Comparison of ENCODE assay signal across 8 cellular contexts in genomic region chr1:207962716-207963428, GRCh38. TPM values are rescaled to one million over a fixed set of nuclear protein-coding genes. Genes with fewer than 3 reads are reported as not detected.
DNase-seq lines count a peak whose midpoint lies in the region; ATAC-seq and TF ChIP-seq lines count a peak whose summit lies in the region.

No MANE protein-coding gene starts in this region.

- TF ChIP-seq CTCF in AG04450 (IDR thresholded peaks at IDR 0.05; ENCODE audit: low read depth, low read length) = no peak
- no peak for TF ChIP-seq CTCF in WTC11 (IDR thresholded peaks at IDR 0.05)
- TF ChIP-seq CTCF in tibial nerve (IDR thresholded peaks at IDR 0.05) = no peak

- peaks cover 4% of the 10 kb centered on the region for H3K27me3 ChIP-seq in AG04450 (ENCODE audit: control insufficient read depth, insufficient read depth, low read length)
- no peaks in the 10 kb centered on the region for H3K27me3 ChIP-seq in muscle layer of colon (ENCODE audit: control insufficient read depth in 1 of 2, insufficient read depth in 2 of 2, low read length in 2 of 2)
- no peaks in the 10 kb centered on the region for H3K27me3 ChIP-seq in tibial nerve

- H3K9me3 ChIP-seq in AG04450 (ENCODE audit: control insufficient read depth, insufficient read depth, low read length) (no peaks in the 10 kb centered on the region), muscle layer of colon (ENCODE audit: low read length) (no peaks in the 10 kb centered on the region), tibial nerve (no peaks in the 10 kb centered on the region)

- H3K27ac ChIP-seq in AG04450 (ENCODE audit: low read depth, low read length) (peak overlapping the region; percentile 31), muscle layer of colon (ENCODE audit: low read depth, low read length) (peak overlapping the region; percentile 85), tibial nerve (peak overlapping the region; percentile 80 to 93 (median 88))

- no peak for TF ChIP-seq EP300 in tibial nerve (IDR thresholded peaks at IDR 0.05)

- H3K27ac Mint-ChIP-seq in WTC11 = peak overlapping the region; percentile 45

- H3K4me3 ChIP-seq in AG04450 (ENCODE audit: low read depth, low read length) (peak overlapping the region; percentile 63), muscle layer of colon (ENCODE audit: low read depth in 1 of 2, low read length in 2 of 2) (peak overlapping the region; percentile 22 to 73), tibial nerve (peak overlapping the region; percentile 36 to 84 (median 62))

- H3K4me3 Mint-ChIP-seq in WTC11 = peak overlapping the region; percentile 81

- H3K4me1 Mint-ChIP-seq in WTC11 = peaks cover 14% of the 10 kb centered on the region

- peaks cover 51% of the 10 kb centered on the region for H3K4me1 ChIP-seq in muscle layer of colon (ENCODE audit: insufficient read depth, low read length)
- peaks cover 0 to 52% (median 16%) of the 10 kb centered on the region in 4 donors for H3K4me1 ChIP-seq in tibial nerve

- peak overlapping the region; percentile 35 for H3K9ac ChIP-seq in muscle layer of colon (ENCODE audit: low read length)

- H3K27me3 Mint-ChIP-seq in WTC11 (ENCODE audit: low read depth) = peaks cover 67% of the 10 kb centered on the region

- CTCF ChIA-PET in AG04450 (lab: Charles Lee) = interaction anchor here (0.6 to 7.5 kb wide), 110 partner anchors 9 to 1981 kb away, joined by 3 to 374 read pairs (median 4); partner anchors contain the start of gene PLXNA2
- CTCF ChIA-PET in WTC11 (lab: Charles Lee) = interaction anchor here (0.6 to 4.5 kb wide), 69 partner anchors 9 to 1027 kb away, joined by 3 to 198 read pairs (median 5); partner anchors contain the start of gene CD34

- H3K36me3 ChIP-seq in muscle layer of colon (ENCODE audit: insufficient read depth, low read length) = no peaks in the 10 kb centered on the region
- no peaks in the 10 kb centered on the region for H3K36me3 ChIP-seq in tibial nerve

- WGBS in tibial nerve, 2 donors = 21 to 22% methylated on average over 32 to 33 of the region's 33 CpGs

- TF ChIP-seq POLR2A in tibial nerve (IDR thresholded peaks at IDR 0.05) = no peak

- no peaks in the 10 kb centered on the region for H3K36me3 Mint-ChIP-seq in WTC11

- ATAC-seq in GM18511 (IDR thresholded peaks at IDR 0.05; ENCODE audit: unreplicated experiment) (peak; percentile 42), HG03108 (IDR thresholded peaks at IDR 0.05; ENCODE audit: unreplicated experiment) (peak; percentile 7), WTC11 (peak; percentile 14), esophagus mucosa (peak; percentile 14)

- no peaks in the 10 kb centered on the region for H3K9me3 Mint-ChIP-seq in WTC11

- POLR2A ChIA-PET in AG04450 (lab: Yijun Ruan, JAX) = interaction anchor here (0.8 to 1.6 kb wide), 5 partner anchors 16 to 94 kb away, joined by 3 to 11 read pairs (median 5); no protein-coding TSS in a partner anchor
- POLR2A ChIA-PET in WTC11 (lab: Charles Lee) = interaction anchor here (0.7 to 1.3 kb wide), 5 partner anchors 38 to 140 kb away, joined by 3 to 6 read pairs (median 3); no protein-coding TSS in a partner anchor

- DNase-seq in AG04450 (ENCODE audit: low read depth, low spot score) = no peak
- peak; percentile 26 for DNase-seq in WTC11 (ENCODE audit: low spot score)
- peak in 1 of 2 donors; percentile 38 for DNase-seq in tibial nerve (ENCODE audit: low spot score in 2 of 2)
- no peak for DNase-seq in epidermal melanocyte (ENCODE audit: insufficient read length, low spot score)

TF ChIP-seq in WTC11, 78 proteins besides CTCF, POLR2A, EP300 and RAD21:
- TF ChIP-seq ZNF138 (CRISPR knock-in tag; conservative IDR thresholded peaks at IDR 0.05) = no peak
- peak; percentile 77; the same call in 1 of the 2 replicates for TF ChIP-seq MAX (CRISPR knock-in tag; IDR thresholded peaks at IDR 0.05)
- TF ChIP-seq ZNF532 (CRISPR knock-in tag; IDR thresholded peaks at IDR 0.05; ENCODE audit: borderline replicate concordance) = no peak
- TF ChIP-seq USF2 (CRISPR knock-in tag; IDR thresholded peaks at IDR 0.05) = no peak
- no peak for TF ChIP-seq CBFB (CRISPR knock-in tag; IDR thresholded peaks at IDR 0.05; ENCODE audit: low read depth)
- TF ChIP-seq KAT7 (CRISPR knock-in tag; IDR thresholded peaks at IDR 0.05; ENCODE audit: borderline replicate concordance) = 0 out of 2 replicates have a peak, but pooled peaks have one; percentile 51
- no peak for TF ChIP-seq SMAD4 (CRISPR knock-in tag; IDR thresholded peaks at IDR 0.05)
- TF ChIP-seq ZNF671 (CRISPR knock-in tag; IDR thresholded peaks at IDR 0.05) = no peak
- TF ChIP-seq ZMAT4 (CRISPR knock-in tag; IDR thresholded peaks at IDR 0.05) = no peak
- TF ChIP-seq ZNF512 (CRISPR knock-in tag; IDR thresholded peaks at IDR 0.05; ENCODE audit: borderline replicate concordance) = no peak
- TF ChIP-seq EMX1 (CRISPR knock-in tag; IDR thresholded peaks at IDR 0.05) = no peak
- 0 out of 2 replicates have a peak, but pooled peaks have one; percentile 55 for TF ChIP-seq RELA (CRISPR knock-in tag; IDR thresholded peaks at IDR 0.05; ENCODE audit: borderline replicate concordance)

RNA-seq across cellular contexts. Expression of gene CD34, which starts 51.9 kb away (rescaled TPM):
- 0.11 and 0.14 TPM in 2 replicates for polyA plus RNA-seq in AG04450 (2011; rRNA removed)
- 0.04 and 0.14 TPM in 2 replicates for polyA minus RNA-seq in AG04450 (2011; rRNA and poly(A)+ RNA removed)
- total RNA-seq in WTC11 (2021) = 0.18 to 0.35 TPM (median 0.27 TPM) in 3 replicates
- total RNA-seq in esophagus mucosa = 4.3 TPM
- 10 to 100 TPM; 38.5 to 73.7 (median 55.3) TPM for total RNA-seq in tibial nerve

Comparison
In these comparisons a context has a peak if more than half of its experiments do, and no peak if none do; other contexts are left out.
1. H3K27ac ChIP-seq: peak in every context shown above with its lines; median percentile 88 in tibial nerve; 85 in muscle layer of colon; 31 in AG04450.